ENCODE assay signal across 1 cellular context in genomic region chr14:60510976-60511599, GRCh38.
TF ChIP-seq lines count a peak whose summit lies in the region.

No MANE protein-coding gene starts in this region.

TF ChIP-seq in GM12878, 131 proteins besides CTCF, POLR2A, EP300 and RAD21:
- TF ChIP-seq SUZ12 (IDR thresholded peaks at IDR 0.05; ENCODE audit: unreplicated experiment) (peak; percentile 66), SKIL (IDR thresholded peaks at IDR 0.05; ENCODE audit: low read depth, poor library complexity, severe bottlenecking) (no peak), SPI1 (IDR thresholded peaks at IDR 0.05; ENCODE audit: borderline replicate concordance, insufficient read depth, low read depth, low read length) (no peak), ZNF274 (IDR thresholded peaks at IDR 0.05; ENCODE audit: insufficient read depth, insufficient read length) (no peak), FOXM1 (IDR thresholded peaks at IDR 0.05; ENCODE audit: low read depth, low read length) (no peak), SMC3 (IDR thresholded peaks at IDR 0.05; ENCODE audit: borderline replicate concordance, low read length) (no peak), YBX1 (IDR thresholded peaks at IDR 0.05) (no peak)
- TF ChIP-seq, protein P1, sequence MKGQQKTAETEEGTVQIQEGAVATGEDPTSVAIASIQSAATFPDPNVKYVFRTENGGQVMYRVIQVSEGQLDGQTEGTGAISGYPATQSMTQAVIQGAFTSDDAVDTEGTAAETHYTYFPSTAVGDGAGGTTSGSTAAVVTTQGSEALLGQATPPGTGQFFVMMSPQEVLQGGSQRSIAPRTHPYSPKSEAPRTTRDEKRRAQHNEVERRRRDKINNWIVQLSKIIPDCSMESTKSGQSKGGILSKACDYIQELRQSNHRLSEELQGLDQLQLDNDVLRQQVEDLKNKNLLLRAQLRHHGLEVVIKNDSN (IDR thresholded peaks at IDR 0.05; ENCODE audit: borderline replicate concordance, extremely low read length, insufficient read depth, low read depth, low read length) = no peak
